ENCODE assay signal across 19 cellular contexts in genomic region chr4:5895287-5895686, GRCh38. TPM values are rescaled to one million over a fixed set of nuclear protein-coding genes. Genes with fewer than 3 reads are reported as not detected.
"Had no signal": no experiment of that assay in that cellular context is flagged by ENCODE, and none has a peak within 500 bp of the region (broad histone marks: within the 10 kb centered on the region; RNA-seq: fewer than 3 reads in every experiment).

No MANE protein-coding gene starts in this region.

- H3K4me3 ChIP-seq: hepatocyte, thyroid gland had no signal

- H2AFZ ChIP-seq: hepatocyte had no signal

- H3K9me3 ChIP-seq: thyroid gland had no signal

- DNase-seq: activated CD4-positive, alpha-beta T cell treated with anti-CD3 and anti-CD28 coated beads, Interleukin-2, amount 10 ng/mL, durations not matched to agents 24 days and 14 days; activated CD8-positive, alpha-beta T cell treated with anti-CD3 and anti-CD28 coated beads, Interleukin-2, amount 10 ng/mL, durations not matched to agents 7 days and 5 days; activated effector memory CD4-positive, alpha-beta T cell treated with Interleukin-2 at 50 U/mL for 16 hours; activated naive CD4-positive, alpha-beta T cell treated with anti-CD3 and anti-CD28 coated beads, Interleukin-2, amount 10 ng/mL, durations not matched to agents 7 days and 5 days; activated naive CD8-positive, alpha-beta T cell treated with anti-CD3 and anti-CD28 coated beads, Interleukin-2, amount 50 U/mL, for 24 hours; activated T-cell treated with anti-CD3 and anti-CD28 coated beads, Interleukin-2, amount 50 U/mL, for 4 hours; brain microvascular endothelial cell; cortex of kidney; left cardiac atrium; nephron progenitor cell; stimulated activated CD4-positive, alpha-beta T cell treated with anti-CD3 and anti-CD28 coated beads, Interleukin-12 subunit alpha, Interleukin-12 subunit beta, amount 100 ng/mL, for 4 hours; stimulated activated CD4-positive, alpha-beta T cell treated with anti-CD3 and anti-CD28 coated beads, Interleukin-1b, Interleukin-23, amount 100 ng/mL, for 48 hours; stimulated activated CD8-positive, alpha-beta memory T cell treated with anti-CD3 and anti-CD28 coated beads, Interleukin-4, amount 100 ng/mL, for 48 hours; stimulated activated naive CD4-positive, alpha-beta T cell; thyroid gland had no signal

- H3K9me3 Mint-ChIP-seq: activated naive CD4-positive, alpha-beta T cell treated with anti-CD3 and anti-CD28 coated beads, Interleukin-2, amount 10 ng/mL, durations not matched to agents 7 days and 5 days; activated naive CD8-positive, alpha-beta T cell treated with anti-CD3 and anti-CD28 coated beads, Interleukin-2, amount 50 U/mL, for 24 hours had no signal

- H3K4me1 Mint-ChIP-seq: activated CD4-positive, alpha-beta T cell treated with anti-CD3 and anti-CD28 coated beads, Interleukin-2, amount 10 ng/mL, durations not matched to agents 24 days and 14 days; activated naive CD4-positive, alpha-beta T cell treated with anti-CD3 and anti-CD28 coated beads, Interleukin-2, amount 10 ng/mL, durations not matched to agents 7 days and 5 days; central memory CD8-positive, alpha-beta T cell had no signal

- H3K4me3 Mint-ChIP-seq: activated CD4-positive, alpha-beta T cell treated with anti-CD3 and anti-CD28 coated beads, Interleukin-2, amount 10 ng/mL, durations not matched to agents 24 days and 14 days; activated CD8-positive, alpha-beta T cell treated with anti-CD3 and anti-CD28 coated beads, Interleukin-2, amount 10 ng/mL, durations not matched to agents 7 days and 5 days; activated naive CD4-positive, alpha-beta T cell treated with anti-CD3 and anti-CD28 coated beads, Interleukin-2, amount 10 ng/mL, durations not matched to agents 7 days and 5 days; activated naive CD8-positive, alpha-beta T cell treated with anti-CD3 and anti-CD28 coated beads, Interleukin-2, amount 50 U/mL, for 24 hours; activated T-cell treated with anti-CD3 and anti-CD28 coated beads, Interleukin-2, amount 50 U/mL, for 4 hours; central memory CD8-positive, alpha-beta T cell; nephron progenitor cell; T-helper 1 cell treated with Interleukin-12 subunit alpha and Interleukin-12 subunit beta and Interleukin-4 antibody, amounts not matched to agents 30 μg/mL and 1 μg/mL, for 36 hours had no signal

- H3K4me2 ChIP-seq: hepatocyte had no signal

- H3K79me2 ChIP-seq: hepatocyte had no signal

- H3K36me3 Mint-ChIP-seq: activated naive CD4-positive, alpha-beta T cell treated with anti-CD3 and anti-CD28 coated beads, Interleukin-2, amount 10 ng/mL, durations not matched to agents 7 days and 5 days had no signal

- H3K27ac ChIP-seq: brain microvascular endothelial cell, hepatocyte, thyroid gland had no signal

- ATAC-seq: activated CD8-positive, alpha-beta T cell treated with anti-CD3 and anti-CD28 coated beads, Interleukin-2, amount 10 ng/mL, durations not matched to agents 7 days and 5 days; activated naive CD8-positive, alpha-beta T cell treated with anti-CD3 and anti-CD28 coated beads, Interleukin-2, amount 50 U/mL, for 24 hours; activated T-cell treated with anti-CD3 and anti-CD28 coated beads, Interleukin-2, amount 50 U/mL, for 4 hours; left cardiac atrium had no signal

- H3K27ac Mint-ChIP-seq: activated CD4-positive, alpha-beta T cell treated with anti-CD3 and anti-CD28 coated beads, Interleukin-2, amount 10 ng/mL, durations not matched to agents 24 days and 14 days; activated CD8-positive, alpha-beta T cell treated with anti-CD3 and anti-CD28 coated beads, Interleukin-2, amount 10 ng/mL, durations not matched to agents 7 days and 5 days; activated naive CD4-positive, alpha-beta T cell treated with anti-CD3 and anti-CD28 coated beads, Interleukin-2, amount 10 ng/mL, durations not matched to agents 7 days and 5 days; activated naive CD8-positive, alpha-beta T cell treated with anti-CD3 and anti-CD28 coated beads, Interleukin-2, amount 50 U/mL, for 24 hours; nephron progenitor cell; progenitor cell of endocrine pancreas; T-helper 1 cell treated with Interleukin-12 subunit alpha and Interleukin-12 subunit beta and Interleukin-4 antibody, amounts not matched to agents 30 μg/mL and 1 μg/mL, for 36 hours had no signal

- H3K36me3 ChIP-seq: brain microvascular endothelial cell, thyroid gland had no signal

RNA-seq across cellular contexts. Expression of gene CRMP1, which starts 2.4 kb away (rescaled TPM):
- total RNA-seq: activated CD4-positive, alpha-beta T cell treated with anti-CD3 and anti-CD28 coated beads, Interleukin-2, amount 10 ng/mL, durations not matched to agents 24 days and 14 days; activated CD8-positive, alpha-beta T cell treated with anti-CD3 and anti-CD28 coated beads, Interleukin-2, amount 10 ng/mL, durations not matched to agents 7 days and 5 days had no signal
